9 cellular contexts compared by ENCODE assay signal in the genomic region with DNA sequence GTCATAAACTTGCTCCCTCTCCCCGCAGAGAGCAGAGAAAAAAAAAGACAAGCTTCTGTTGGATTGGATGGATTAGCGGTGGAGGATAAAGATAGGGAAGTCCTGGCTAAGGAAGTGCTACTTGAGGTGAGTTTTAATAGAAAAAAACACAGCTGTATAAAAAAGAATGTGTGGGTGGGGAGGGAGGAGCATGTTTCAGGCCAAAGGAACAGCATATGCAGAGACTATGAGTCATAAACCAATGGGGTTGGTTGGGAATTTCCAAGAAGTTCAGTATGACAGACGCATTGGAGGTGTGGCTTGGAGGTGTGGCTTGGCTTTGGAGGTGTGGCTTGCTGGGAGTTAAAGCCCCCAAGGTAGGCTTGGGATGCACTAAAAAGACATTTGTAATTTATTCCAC.
A peak's percentile ranks its signal among the peaks of the same experiment; 100 is the strongest.
DNase-seq lines count a peak whose midpoint lies in the region; ATAC-seq, FAIRE-seq and TF ChIP-seq lines count a peak whose summit lies in the region.
"Had no signal": no experiment of that assay in that cellular context is flagged by ENCODE, and none has a peak within 500 bp of the region (broad histone marks: within the 10 kb centered on the region; RNA-seq: fewer than 3 reads in every experiment).

No MANE protein-coding gene starts in this region.

- TF ChIP-seq CTCF in fibroblast of lung (conservative IDR thresholded peaks at IDR 0.05 in 1 of 2, IDR thresholded peaks at IDR 0.05 in 1 of 2; ENCODE audit: low read depth in 1 of 2, low read length in 2 of 2): no peak

- no peak overlapping the region for H3K4me2 ChIP-seq in fibroblast of lung (ENCODE audit: extremely low read depth, insufficient read depth, low read length)

- H3K4me1 Mint-ChIP-seq in stimulated activated memory B cell treated with anti-CD40 and anti-IgM and Interleukin-4, amounts not matched to agents 10 μg/mL and 1 μg/mL and 100 μg/mL, for 72 hours: peaks cover 10% of the 10 kb centered on the region

- peak overlapping the region; percentile 2 for H3K4me3 Mint-ChIP-seq in stimulated activated memory B cell treated with anti-CD40 and anti-IgM and Interleukin-4, amounts not matched to agents 10 μg/mL and 1 μg/mL and 100 μg/mL, for 72 hours

- H3K27me3 ChIP-seq in fibroblast of lung (ENCODE audit: control insufficient read depth, insufficient read depth, low read length): no peaks in the 10 kb centered on the region

- H3K36me3 Mint-ChIP-seq in stimulated activated memory B cell treated with anti-CD40 and anti-IgM and Interleukin-4, amounts not matched to agents 10 μg/mL and 1 μg/mL and 100 μg/mL, for 72 hours: peaks cover 4% of the 10 kb centered on the region

- peak; percentile 25 for DNase-seq in NK-92 treated with Interleukin-12 subunit alpha and Interleukin-12 subunit beta, amount 100 ng/mL, for 24 hours (lab: John Stamatoyannopoulos, UW)
- DNase-seq in NK-92 (lab: John Stamatoyannopoulos, UW; ENCODE audit: unreplicated experiment) (no peak), fibroblast of lung (ENCODE audit: low read depth in 2 of 2) (peak; percentile 68 to 85), SKM-1 treated with dmso at 0.1 percent for 144 hours (lab: John Stamatoyannopoulos, UW; ENCODE audit: unreplicated experiment) (no peak), frontal cortex (ENCODE audit: low spot score in 2 of 2) (no peak)
- DNase-seq: right cardiac atrium had no signal

- no peak for FAIRE-seq in frontal cortex (lab: Jason Lieb, UNC)

- H3K4me3 ChIP-seq in fibroblast of lung (replicated peaks in 1 of 4; ENCODE audit: control extremely low read depth in 1 of 4, insufficient read depth in 1 of 4, low read depth in 3 of 4, low read length in 4 of 4): no peak overlapping the region

- peaks cover 3% of the 10 kb centered on the region for H3K9me3 Mint-ChIP-seq in stimulated activated memory B cell treated with anti-CD40 and anti-IgM and Interleukin-4, amounts not matched to agents 10 μg/mL and 1 μg/mL and 100 μg/mL, for 72 hours

- H4K20me1 ChIP-seq in fibroblast of lung (ENCODE audit: control insufficient read depth, extremely low read depth, insufficient read depth, low read length): no peaks in the 10 kb centered on the region

- no peak overlapping the region for H3K27ac ChIP-seq in fibroblast of lung (ENCODE audit: insufficient read depth, low read length)

- H2AFZ ChIP-seq in fibroblast of lung (ENCODE audit: low read length): no peak overlapping the region

- no peaks in the 10 kb centered on the region for H3K79me2 ChIP-seq in fibroblast of lung (ENCODE audit: control insufficient read depth, insufficient read depth, low read length)

- no peaks in the 10 kb centered on the region for H3K4me1 ChIP-seq in fibroblast of lung (ENCODE audit: control insufficient read depth, extremely low read depth, insufficient read depth, low read length)

- ATAC-seq in HG02981 (IDR thresholded peaks at IDR 0.05; ENCODE audit: unreplicated experiment) (peak; percentile 95), SK-N-SH treated with all-trans-retinoic acid at 6 μM for 48 hours (peak; percentile 80)
- ATAC-seq in stimulated activated memory B cell treated with anti-CD40 and anti-IgM and Interleukin-4, amounts not matched to agents 10 μg/mL and 1 μg/mL and 100 μg/mL, for 72 hours: peak; percentile 91

- H3K9me3 ChIP-seq in fibroblast of lung (ENCODE audit: control insufficient read depth, insufficient read depth, low read depth, low read length): no peaks in the 10 kb centered on the region

- H3K27ac Mint-ChIP-seq in stimulated activated memory B cell treated with anti-CD40 and anti-IgM and Interleukin-4, amounts not matched to agents 10 μg/mL and 1 μg/mL and 100 μg/mL, for 72 hours: peak overlapping the region; percentile 60

- no peaks in the 10 kb centered on the region for H3K36me3 ChIP-seq in fibroblast of lung (ENCODE audit: control insufficient read depth, insufficient read depth, low read length)

- no peaks in the 10 kb centered on the region for H3K27me3 Mint-ChIP-seq in stimulated activated memory B cell treated with anti-CD40 and anti-IgM and Interleukin-4, amounts not matched to agents 10 μg/mL and 1 μg/mL and 100 μg/mL, for 72 hours

- H3K9ac ChIP-seq in fibroblast of lung (ENCODE audit: insufficient read depth, low read length): no peak overlapping the region

TF ChIP-seq in SK-N-SH treated with all-trans-retinoic acid at 6 μM for 48 hours, 23 proteins besides CTCF, POLR2A, EP300 and RAD21:
- TF ChIP-seq CSDC2 (CRISPR knock-in tag; IDR thresholded peaks at IDR 0.05): no peak
TF ChIP-seq in SK-N-SH treated with all-trans-retinoic acid at 6 μM for 48 hours: peak in this region for 0.

Comparison
In these comparisons a context has a peak if more than half of its experiments do, and no peak if none do; other contexts are left out.
1. DNase-seq: peak in NK-92 treated with Interleukin-12 subunit alpha and Interleukin-12 subunit beta, amount 100 ng/mL, for 24 hours (single experiment) and fibroblast of lung (2 of 2); none in NK-92 (single experiment), SKM-1 treated with dmso at 0.1 percent for 144 hours (single experiment) and frontal cortex (0 of 2).
2. Peak in every context shown above with its lines, with median percentiles within 50 percentile points of each other: ATAC-seq.